ENCODE assay signal across 25 cellular contexts in the genomic region with DNA sequence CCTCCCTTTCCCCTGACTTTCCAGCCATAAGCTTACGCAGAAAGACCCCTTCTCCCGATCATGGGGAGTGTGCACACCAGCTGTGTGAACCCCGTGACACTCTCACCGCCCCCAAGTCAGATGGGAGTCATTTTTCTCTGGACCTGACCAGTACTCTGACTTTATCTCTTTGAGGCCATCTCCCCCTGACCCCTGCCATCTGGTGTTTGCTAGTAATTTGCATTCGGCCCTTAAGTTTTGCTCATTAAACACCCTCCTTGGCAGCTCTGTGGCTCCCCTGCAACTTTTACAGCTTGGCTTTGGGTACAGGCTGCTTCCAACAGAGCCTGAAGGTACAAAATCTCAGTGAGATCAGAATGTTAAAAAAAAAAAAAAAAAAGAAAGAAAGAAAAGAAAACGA. TPM values are rescaled to one million over a fixed set of nuclear protein-coding genes. Genes with fewer than 3 reads are reported as not detected.
"Had no signal": no experiment of that assay in that cellular context is flagged by ENCODE, and none has a peak within 500 bp of the region (broad histone marks: within the 10 kb centered on the region; RNA-seq: fewer than 3 reads in every experiment).

No MANE protein-coding gene starts in this region.

- H3K4me1 ChIP-seq: esophagus squamous epithelium, right lobe of liver, testis, transverse colon had no signal

- H3K4me1 Mint-ChIP-seq: activated naive CD4-positive, alpha-beta T cell treated with anti-CD3 and anti-CD28 coated beads, Interleukin-2, amount 50 U/mL, for 24 hours; activated naive CD8-positive, alpha-beta T cell treated with anti-CD3 and anti-CD28 coated beads, Interleukin-2, amount 50 U/mL, for 24 hours; activated T-helper 17 cell treated with anti-CD3 and anti-CD28 coated beads, Interleukin-2, amount 50 U/mL, for 72 hours; naive B cell; T-helper 17 cell had no signal

- H3K27me3 Mint-ChIP-seq: activated T-helper 17 cell treated with anti-CD3 and anti-CD28 coated beads, Interleukin-2, amount 50 U/mL, for 72 hours; T-helper 17 cell had no signal

- H3K4me3 ChIP-seq: esophagus squamous epithelium, right lobe of liver, testis, transverse colon had no signal

- DNase-seq: activated CD4-positive, alpha-beta T cell treated with anti-CD3 and anti-CD28 coated beads for 1 hour; activated CD4-positive, alpha-beta T cell treated with anti-CD3 and anti-CD28 coated beads, Interleukin-2, amount 50 U/mL, for 1 hour; activated CD8-positive, alpha-beta T cell treated with anti-CD3 and anti-CD28 coated beads for 36 hours; activated gamma-delta T cell treated with Interleukin-2 at 50 U/mL for 16 hours; activated naive CD8-positive, alpha-beta T cell treated with anti-CD3 and anti-CD28 coated beads, Interleukin-2, amount 50 U/mL, for 24 hours; activated T-cell treated with anti-CD3 and anti-CD28 coated beads, Interleukin-2, amount 50 U/mL, for 4 hours; anterior cingulate cortex; dermis blood vessel endothelial cell; effector CD4-positive, alpha-beta T cell; esophagus squamous epithelium; foreskin melanocyte; islet precursor cell; naive B cell; occipital lobe; right lobe of liver; stimulated activated CD4-positive, alpha-beta T cell treated with anti-CD3 and anti-CD28 coated beads, Interleukin-4, amount 100 ng/mL, for 1 hour; stimulated activated naive CD8-positive, alpha-beta T cell treated with anti-CD3 and anti-CD28 coated beads, Interleukin-15, Interleukin-2, amounts not matched to agents 100 U/mL and 50 U/mL, for 24 hours; T-helper 17 cell; T1000; testis; transverse colon had no signal

- H3K9me3 ChIP-seq: esophagus squamous epithelium, right lobe of liver, testis, transverse colon had no signal

- H3K27ac ChIP-seq: epithelial cell of prostate, esophagus squamous epithelium, right lobe of liver, testis, transverse colon had no signal

- H3K9me3 Mint-ChIP-seq: activated CD8-positive, alpha-beta T cell treated with anti-CD3 and anti-CD28 coated beads for 36 hours; activated naive CD4-positive, alpha-beta T cell treated with anti-CD3 and anti-CD28 coated beads, Interleukin-2, amount 50 U/mL, for 24 hours; activated naive CD8-positive, alpha-beta T cell treated with anti-CD3 and anti-CD28 coated beads, Interleukin-2, amount 50 U/mL, for 24 hours; activated T-cell treated with anti-CD3 and anti-CD28 coated beads, Interleukin-2, amount 50 U/mL, for 4 hours; activated T-helper 17 cell treated with anti-CD3 and anti-CD28 coated beads, Interleukin-2, amount 50 U/mL, for 72 hours; mesothelial cell of epicardium had no signal

- H3K4me3 Mint-ChIP-seq: activated CD8-positive, alpha-beta T cell treated with anti-CD3 and anti-CD28 coated beads for 36 hours; activated naive CD4-positive, alpha-beta T cell treated with anti-CD3 and anti-CD28 coated beads, Interleukin-2, amount 50 U/mL, for 24 hours; activated naive CD8-positive, alpha-beta T cell treated with anti-CD3 and anti-CD28 coated beads, Interleukin-2, amount 50 U/mL, for 24 hours; activated T-cell treated with anti-CD3 and anti-CD28 coated beads, Interleukin-2, amount 50 U/mL, for 4 hours; activated T-helper 17 cell treated with anti-CD3 and anti-CD28 coated beads, Interleukin-2, amount 50 U/mL, for 72 hours; mesothelial cell of epicardium; T-helper 17 cell had no signal

- H3K36me3 ChIP-seq: esophagus squamous epithelium, right lobe of liver, transverse colon had no signal

- H3K27ac Mint-ChIP-seq: activated CD8-positive, alpha-beta T cell treated with anti-CD3 and anti-CD28 coated beads for 36 hours; activated naive CD4-positive, alpha-beta T cell treated with anti-CD3 and anti-CD28 coated beads, Interleukin-2, amount 50 U/mL, for 24 hours; activated naive CD8-positive, alpha-beta T cell treated with anti-CD3 and anti-CD28 coated beads, Interleukin-2, amount 50 U/mL, for 24 hours; activated T-helper 17 cell treated with anti-CD3 and anti-CD28 coated beads, Interleukin-2, amount 50 U/mL, for 72 hours; mesothelial cell of epicardium; naive B cell; T-helper 17 cell had no signal

- H3K36me3 Mint-ChIP-seq: activated naive CD4-positive, alpha-beta T cell treated with anti-CD3 and anti-CD28 coated beads, Interleukin-2, amount 50 U/mL, for 24 hours; mesothelial cell of epicardium; naive B cell had no signal

- ATAC-seq: activated CD8-positive, alpha-beta T cell treated with anti-CD3 and anti-CD28 coated beads for 36 hours; activated naive CD8-positive, alpha-beta T cell treated with anti-CD3 and anti-CD28 coated beads, Interleukin-2, amount 50 U/mL, for 24 hours; activated T-cell treated with anti-CD3 and anti-CD28 coated beads, Interleukin-2, amount 50 U/mL, for 4 hours; activated T-helper 17 cell treated with anti-CD3 and anti-CD28 coated beads, Interleukin-2, amount 50 U/mL, for 72 hours; right lobe of liver; stimulated activated naive CD8-positive, alpha-beta T cell treated with anti-CD3 and anti-CD28 coated beads, Interleukin-15, Interleukin-2, amounts not matched to agents 100 U/mL and 50 U/mL, for 24 hours; T-helper 17 cell had no signal

- H3K27me3 ChIP-seq: esophagus squamous epithelium, right lobe of liver, testis, transverse colon had no signal

RNA-seq across cellular contexts. Expression of gene PDZD2, which starts 43.9 kb away (rescaled TPM):
- total RNA-seq: activated CD8-positive, alpha-beta T cell treated with anti-CD3 and anti-CD28 coated beads for 36 hours had no signal
